ENCODE assay signal across 23 cellular contexts in the genomic region with DNA sequence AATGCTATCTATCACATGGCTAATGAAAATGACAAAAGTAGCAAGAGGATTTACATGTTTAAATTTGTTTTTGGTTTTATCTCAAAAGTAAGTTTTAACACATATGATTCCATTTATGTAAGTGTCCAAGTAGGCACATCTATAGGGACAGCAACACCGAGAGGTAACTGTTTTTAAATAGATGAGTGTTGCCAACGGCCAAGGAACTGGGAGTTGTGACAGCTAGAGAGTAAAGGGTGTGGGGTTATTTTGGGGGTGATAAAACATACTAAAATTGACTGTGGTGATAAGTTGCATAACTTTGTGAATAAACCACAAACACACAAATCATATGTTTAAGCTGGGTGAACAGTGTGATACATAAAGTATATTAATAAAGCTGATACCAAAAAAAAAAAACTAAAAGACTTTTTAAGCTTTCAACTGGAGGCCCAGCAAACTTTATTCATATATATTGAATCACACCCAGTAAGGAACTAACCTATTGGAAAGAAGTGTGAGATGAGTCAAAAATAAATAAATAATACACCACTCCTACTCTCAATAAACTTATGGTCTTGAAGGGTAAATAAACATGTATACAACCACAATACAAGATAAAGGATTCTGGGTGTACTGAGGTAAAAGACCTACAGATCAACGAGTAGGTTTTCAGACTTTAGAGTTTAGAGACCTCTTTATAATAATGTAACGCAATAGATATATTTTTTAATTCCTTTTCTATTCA. TPM values are rescaled to one million over a fixed set of nuclear protein-coding genes. Genes with fewer than 3 reads are reported as not detected.
"Had no signal": no experiment of that assay in that cellular context is flagged by ENCODE, and none has a peak within 500 bp of the region (broad histone marks: within the 10 kb centered on the region; RNA-seq: fewer than 3 reads in every experiment).

No MANE protein-coding gene starts in this region.

- H3K9me3 ChIP-seq: gastroesophageal sphincter, heart left ventricle, neutrophil, pancreas, upper lobe of right lung had no signal

- ATAC-seq: activated CD8-positive, alpha-beta T cell treated with anti-CD3 and anti-CD28 coated beads for 36 hours; activated T-helper 17 cell treated with anti-CD3 and anti-CD28 coated beads, Interleukin-2, amount 50 U/mL, for 72 hours; gastroesophageal sphincter; naive thymus-derived CD8-positive, alpha-beta T cell; pancreas; sciatic nerve; upper lobe of right lung had no signal

- H3K27me3 ChIP-seq: gastroesophageal sphincter, heart left ventricle, neutrophil, pancreas, upper lobe of right lung had no signal

- H3K36me3 ChIP-seq: gastroesophageal sphincter, heart left ventricle, neutrophil, pancreas, upper lobe of right lung had no signal

- H3K4me3 ChIP-seq: gastroesophageal sphincter, heart left ventricle, pancreas, upper lobe of right lung had no signal

- H3K27ac ChIP-seq: gastroesophageal sphincter, heart left ventricle, neutrophil, pancreas, upper lobe of right lung had no signal

- H3K4me1 ChIP-seq: upper lobe of right lung had no signal

- DNase-seq: activated CD4-positive, alpha-beta T cell treated with anti-CD3 and anti-CD28 coated beads, Interleukin-2, amount 10 ng/mL, durations not matched to agents 24 days and 14 days; activated CD8-positive, alpha-beta T cell treated with anti-CD3 and anti-CD28 coated beads for 36 hours; activated naive CD4-positive, alpha-beta T cell treated with Interleukin-2 at 50 U/mL for 16 hours; activated naive CD8-positive, alpha-beta T cell treated with anti-CD3 and anti-CD28 coated beads, Interleukin-2, amount 10 ng/mL, durations not matched to agents 7 days and 5 days; activated T-cell treated with anti-CD3 and anti-CD28 coated beads, Interleukin-2, amount 50 U/mL, for 1 hour; anterior cingulate cortex; central memory CD4-positive, alpha-beta T cell; heart left ventricle; naive thymus-derived CD8-positive, alpha-beta T cell; pancreas; stimulated activated CD4-positive, alpha-beta T cell treated with anti-CD3 and anti-CD28 coated beads, Interleukin-4, amount 100 ng/mL, for 4 hours; stimulated activated naive CD4-positive, alpha-beta T cell; T1000; upper lobe of right lung had no signal

RNA-seq across cellular contexts. Expression of a gene that starts 33.0 kb away (rescaled TPM):
- total RNA-seq: activated CD4-positive, alpha-beta T cell treated with anti-CD3 and anti-CD28 coated beads, Interleukin-2, amount 10 ng/mL, durations not matched to agents 24 days and 14 days; activated CD8-positive, alpha-beta T cell treated with anti-CD3 and anti-CD28 coated beads for 36 hours; activated naive CD8-positive, alpha-beta T cell treated with anti-CD3 and anti-CD28 coated beads, Interleukin-2, amount 10 ng/mL, durations not matched to agents 7 days and 5 days; activated T-helper 17 cell treated with anti-CD3 and anti-CD28 coated beads, Interleukin-2, amount 50 U/mL, for 72 hours; gastroesophageal sphincter; heart left ventricle; kidney epithelial cell; liver; naive thymus-derived CD8-positive, alpha-beta T cell; pancreas; pulmonary artery endothelial cell; sciatic nerve; upper lobe of right lung had no signal
- polyA plus RNA-seq: esophagus; heart left ventricle; liver; naive thymus-derived CD8-positive, alpha-beta T cell; pancreas; thymus had no signal
